Comparison of ENCODE assay signal across 13 cellular contexts in genomic region chr4:150683775-150684350, GRCh38.
"Had no signal": no experiment of that assay in that cellular context is flagged by ENCODE, and none has a peak within 500 bp of the region (broad histone marks: within the 10 kb centered on the region; RNA-seq: fewer than 3 reads in every experiment).

No MANE protein-coding gene starts in this region.

- H3K4me1 Mint-ChIP-seq: activated CD4-positive, alpha-beta memory T cell treated with anti-CD3 and anti-CD28 coated beads, Interleukin-2, amount 10 ng/mL, durations not matched to agents 7 days and 5 days; activated naive CD4-positive, alpha-beta T cell treated with anti-CD3 and anti-CD28 coated beads, Interleukin-2, amount 10 ng/mL, durations not matched to agents 7 days and 5 days had no signal

- H3K27me3 Mint-ChIP-seq: activated CD4-positive, alpha-beta memory T cell treated with anti-CD3 and anti-CD28 coated beads, Interleukin-2, amount 10 ng/mL, durations not matched to agents 7 days and 5 days; activated naive CD4-positive, alpha-beta T cell treated with anti-CD3 and anti-CD28 coated beads, Interleukin-2, amount 10 ng/mL, durations not matched to agents 7 days and 5 days; activated T-cell treated with anti-CD3 and anti-CD28 coated beads, Interleukin-2, amount 50 U/mL, for 24 hours; T-helper 17 cell had no signal

- H3K9me3 Mint-ChIP-seq: activated naive CD4-positive, alpha-beta T cell treated with anti-CD3 and anti-CD28 coated beads, Interleukin-2, amount 10 ng/mL, durations not matched to agents 7 days and 5 days; activated T-cell treated with anti-CD3 and anti-CD28 coated beads, Interleukin-2, amount 50 U/mL, for 24 hours had no signal

- DNase-seq: activated CD4-positive, alpha-beta memory T cell treated with anti-CD3 and anti-CD28 coated beads, Interleukin-2, amount 10 ng/mL, durations not matched to agents 7 days and 5 days; activated CD4-positive, alpha-beta T cell treated with anti-CD3 and anti-CD28 coated beads for 4 hours; activated naive CD4-positive, alpha-beta T cell treated with anti-CD3 and anti-CD28 coated beads, Interleukin-2, amount 10 ng/mL, durations not matched to agents 7 days and 5 days; activated T-cell treated with anti-CD3 and anti-CD28 coated beads, Interleukin-2, amount 50 U/mL, for 24 hours; glutamatergic neuron; pancreas; sigmoid colon; spleen; stomach; T-helper 17 cell had no signal

- ATAC-seq: esophagus mucosa, pancreas, T-helper 17 cell had no signal

- H3K9me3 ChIP-seq: ascending aorta, pancreas, sigmoid colon, spleen, stomach, thoracic aorta had no signal

- H3K4me3 Mint-ChIP-seq: activated CD4-positive, alpha-beta memory T cell treated with anti-CD3 and anti-CD28 coated beads, Interleukin-2, amount 10 ng/mL, durations not matched to agents 7 days and 5 days; activated naive CD4-positive, alpha-beta T cell treated with anti-CD3 and anti-CD28 coated beads, Interleukin-2, amount 10 ng/mL, durations not matched to agents 7 days and 5 days; activated T-cell treated with anti-CD3 and anti-CD28 coated beads, Interleukin-2, amount 50 U/mL, for 24 hours; T-helper 17 cell had no signal

- H3K4me1 ChIP-seq: ascending aorta, pancreas, spleen, stomach had no signal

- H3K4me3 ChIP-seq: ascending aorta, pancreas, sigmoid colon, spleen, stomach, thoracic aorta had no signal

- H3K36me3 ChIP-seq: ascending aorta, pancreas, sigmoid colon, thoracic aorta had no signal

- H3K27ac Mint-ChIP-seq: activated CD4-positive, alpha-beta memory T cell treated with anti-CD3 and anti-CD28 coated beads, Interleukin-2, amount 10 ng/mL, durations not matched to agents 7 days and 5 days; activated naive CD4-positive, alpha-beta T cell treated with anti-CD3 and anti-CD28 coated beads, Interleukin-2, amount 10 ng/mL, durations not matched to agents 7 days and 5 days; activated T-cell treated with anti-CD3 and anti-CD28 coated beads, Interleukin-2, amount 50 U/mL, for 24 hours; T-helper 17 cell had no signal

- H3K27me3 ChIP-seq: ascending aorta, pancreas, sigmoid colon, spleen, stomach had no signal
